1 cellular context compared by ENCODE assay signal in the genomic region with DNA sequence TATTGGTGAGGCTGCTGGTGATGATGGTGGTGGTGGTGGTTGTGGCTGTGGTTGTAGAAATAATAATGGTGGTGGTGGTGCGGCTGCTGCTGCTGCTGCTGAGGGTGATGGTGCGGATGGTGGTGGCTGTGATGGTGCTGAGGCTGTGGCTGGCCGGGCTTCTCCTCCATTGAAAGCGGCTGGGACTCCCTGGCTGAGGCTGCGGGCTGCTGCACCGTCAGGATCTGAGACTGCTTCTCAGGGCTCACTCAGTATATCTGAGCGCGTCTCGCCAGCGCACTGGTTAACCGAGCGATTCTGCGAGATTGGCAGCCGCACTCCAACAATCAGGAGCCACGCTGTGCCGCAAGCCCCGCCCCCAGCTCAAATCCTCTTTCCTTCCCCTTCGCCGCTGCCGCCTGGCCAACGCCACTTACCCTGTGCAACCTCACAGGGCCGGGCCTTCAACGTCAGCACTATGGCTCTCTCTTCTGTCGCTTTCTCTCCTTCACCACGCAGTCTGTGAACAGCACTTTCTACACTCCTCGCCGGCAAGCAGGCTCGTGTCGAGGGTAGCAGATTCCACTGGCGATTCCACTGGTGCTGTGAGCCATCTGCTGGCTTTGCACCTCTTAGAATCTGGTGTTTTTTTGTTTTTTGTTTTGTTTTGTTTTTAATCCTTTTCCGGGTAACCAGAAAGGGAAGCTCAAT.
A peak's percentile ranks its signal among the peaks of the same experiment; 100 is the strongest.
TF ChIP-seq lines count a peak whose summit lies in the region.

NUFIP2 (minus strand) TSS at position 259 of the 690 bp plus-strand sequence; CDS start at position 170, 89 bp downstream.

TF ChIP-seq in HepG2, 621 proteins besides CTCF, POLR2A, EP300 and RAD21 (continued from another document and continues in another):
- no peak for TF ChIP-seq ATF6 (CRISPR knock-in tag; conservative IDR thresholded peaks at IDR 0.05)
- peak; percentile 42; the same call in 1 of the 2 replicates for TF ChIP-seq HINFP (CRISPR knock-in tag; IDR thresholded peaks at IDR 0.05; ENCODE audit: low read depth)
- TF ChIP-seq MED13 (CRISPR knock-in tag; IDR thresholded peaks at IDR 0.05): no peak
- TF ChIP-seq ZNF879 (CRISPR knock-in tag; IDR thresholded peaks at IDR 0.05): 0 out of 2 replicates have a peak, but pooled peaks have one; percentile 83
- peak; percentile 80; the same call in 1 of the 2 replicates for TF ChIP-seq SIN3A (IDR thresholded peaks at IDR 0.05; ENCODE audit: borderline replicate concordance, low read depth, low read length)
- no peak for TF ChIP-seq PHF21A (CRISPR knock-in tag; IDR thresholded peaks at IDR 0.05)
- TF ChIP-seq MXD3 (CRISPR knock-in tag; IDR thresholded peaks at IDR 0.05): peak; percentile 71
- TF ChIP-seq NFATC3 (CRISPR knock-in tag; IDR thresholded peaks at IDR 0.05): 0 out of 2 replicates have a peak, but pooled peaks have one; percentile 38
- TF ChIP-seq, protein P1, sequence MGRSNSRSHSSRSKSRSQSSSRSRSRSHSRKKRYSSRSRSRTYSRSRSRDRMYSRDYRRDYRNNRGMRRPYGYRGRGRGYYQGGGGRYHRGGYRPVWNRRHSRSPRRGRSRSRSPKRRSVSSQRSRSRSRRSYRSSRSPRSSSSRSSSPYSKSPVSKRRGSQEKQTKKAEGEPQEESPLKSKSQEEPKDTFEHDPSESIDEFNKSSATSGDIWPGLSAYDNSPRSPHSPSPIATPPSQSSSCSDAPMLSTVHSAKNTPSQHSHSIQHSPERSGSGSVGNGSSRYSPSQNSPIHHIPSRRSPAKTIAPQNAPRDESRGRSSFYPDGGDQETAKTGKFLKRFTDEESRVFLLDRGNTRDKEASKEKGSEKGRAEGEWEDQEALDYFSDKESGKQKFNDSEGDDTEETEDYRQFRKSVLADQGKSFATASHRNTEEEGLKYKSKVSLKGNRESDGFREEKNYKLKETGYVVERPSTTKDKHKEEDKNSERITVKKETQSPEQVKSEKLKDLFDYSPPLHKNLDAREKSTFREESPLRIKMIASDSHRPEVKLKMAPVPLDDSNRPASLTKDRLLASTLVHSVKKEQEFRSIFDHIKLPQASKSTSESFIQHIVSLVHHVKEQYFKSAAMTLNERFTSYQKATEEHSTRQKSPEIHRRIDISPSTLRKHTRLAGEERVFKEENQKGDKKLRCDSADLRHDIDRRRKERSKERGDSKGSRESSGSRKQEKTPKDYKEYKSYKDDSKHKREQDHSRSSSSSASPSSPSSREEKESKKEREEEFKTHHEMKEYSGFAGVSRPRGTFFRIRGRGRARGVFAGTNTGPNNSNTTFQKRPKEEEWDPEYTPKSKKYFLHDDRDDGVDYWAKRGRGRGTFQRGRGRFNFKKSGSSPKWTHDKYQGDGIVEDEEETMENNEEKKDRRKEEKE (IDR thresholded peaks at IDR 0.05): no peak
- TF ChIP-seq KDM6A (CRISPR knock-in tag; IDR thresholded peaks at IDR 0.05; ENCODE audit: low read depth): no peak
- peak; percentile 80; the same call in 1 of the 2 replicates for TF ChIP-seq KDM3A (CRISPR knock-in tag; IDR thresholded peaks at IDR 0.05; ENCODE audit: low read depth)
- TF ChIP-seq FOXA1 (IDR thresholded peaks at IDR 0.05): no peak
- no peak for TF ChIP-seq FOXA1 (CRISPR knock-in tag; IDR thresholded peaks at IDR 0.05)
- peak; percentile 64; the same call in 1 of the 2 replicates for TF ChIP-seq HMG20A (CRISPR knock-in tag; IDR thresholded peaks at IDR 0.05; ENCODE audit: borderline replicate concordance)
- TF ChIP-seq ZNF615 (CRISPR knock-in tag; IDR thresholded peaks at IDR 0.05; ENCODE audit: borderline replicate concordance): no peak
- no peak for TF ChIP-seq KDM1A (CRISPR knock-in tag; IDR thresholded peaks at IDR 0.05)
- no peak for TF ChIP-seq KLF15 (CRISPR knock-in tag; IDR thresholded peaks at IDR 0.05; ENCODE audit: borderline replicate concordance)
- TF ChIP-seq KLF9 (CRISPR knock-in tag; IDR thresholded peaks at IDR 0.05; ENCODE audit: low read depth): 0 out of 2 replicates have a peak, but pooled peaks have one; percentile 28
- TF ChIP-seq MIER3 (CRISPR knock-in tag; IDR thresholded peaks at IDR 0.05; ENCODE audit: borderline replicate concordance): peak; percentile 89; the same call in 1 of the 2 replicates
- peak; percentile 91 for TF ChIP-seq IRX3 (CRISPR knock-in tag; IDR thresholded peaks at IDR 0.05; ENCODE audit: borderline replicate concordance, low read depth)
- TF ChIP-seq ZNF335 (CRISPR knock-in tag; IDR thresholded peaks at IDR 0.05): peak; percentile 63; the same call in 1 of the 2 replicates
- TF ChIP-seq ZNF274 (CRISPR knock-in tag; IDR thresholded peaks at IDR 0.05): peak; percentile 83; the same call in 1 of the 2 replicates
- TF ChIP-seq KMT2A (CRISPR knock-in tag; IDR thresholded peaks at IDR 0.05): peak; percentile 86
- TF ChIP-seq EED (CRISPR knock-in tag; IDR thresholded peaks at IDR 0.05): peak; percentile 89
- TF ChIP-seq MAFK (conservative IDR thresholded peaks at IDR 0.05 in 1 of 2, IDR thresholded peaks at IDR 0.05 in 1 of 2; ENCODE audit: low read length in 2 of 2): no peak
- no peak for TF ChIP-seq ZFP36L1 (CRISPR knock-in tag; IDR thresholded peaks at IDR 0.05)
- peak; percentile 73 for TF ChIP-seq TBX2 (CRISPR knock-in tag; IDR thresholded peaks at IDR 0.05; ENCODE audit: borderline replicate concordance)
- TF ChIP-seq ZNF430 (CRISPR knock-in tag; IDR thresholded peaks at IDR 0.05): peak; percentile 58
- peak; percentile 69; the same call in 1 of the 2 replicates for TF ChIP-seq ZNF160 (CRISPR knock-in tag; IDR thresholded peaks at IDR 0.05)
- TF ChIP-seq GATA4 (IDR thresholded peaks at IDR 0.05; ENCODE audit: borderline replicate concordance, low read depth): peak; percentile 92
- 0 out of 2 replicates have a peak, but pooled peaks have one; percentile 34 for TF ChIP-seq AHR (CRISPR knock-in tag; IDR thresholded peaks at IDR 0.05)
- TF ChIP-seq ATF5 (CRISPR knock-in tag; IDR thresholded peaks at IDR 0.05; ENCODE audit: low read depth): no peak
- 0 out of 2 replicates have a peak, but pooled peaks have one; percentile 46 for TF ChIP-seq ZNF136 (CRISPR knock-in tag; IDR thresholded peaks at IDR 0.05; ENCODE audit: low read depth)
- TF ChIP-seq NCOA2 (CRISPR knock-in tag; IDR thresholded peaks at IDR 0.05): peak; percentile 28; the same call in 1 of the 2 replicates
- no peak for TF ChIP-seq ATRX (CRISPR knock-in tag; IDR thresholded peaks at IDR 0.05; ENCODE audit: borderline replicate concordance)
- TF ChIP-seq TARDBP (CRISPR knock-in tag; IDR thresholded peaks at IDR 0.05): peak; percentile 88
- peak; percentile 65; the same call in 1 of the 2 replicates for TF ChIP-seq ZNF616 (CRISPR knock-in tag; IDR thresholded peaks at IDR 0.05; ENCODE audit: low read depth)
- TF ChIP-seq ZNF431 (CRISPR knock-in tag; IDR thresholded peaks at IDR 0.05; ENCODE audit: borderline replicate concordance, low read depth): no peak
- no peak for TF ChIP-seq MXD4 (CRISPR knock-in tag; IDR thresholded peaks at IDR 0.05)
- TF ChIP-seq SRY (CRISPR knock-in tag; IDR thresholded peaks at IDR 0.05): peak; percentile 89
- peak; percentile 93 for TF ChIP-seq SAP130 (CRISPR knock-in tag; IDR thresholded peaks at IDR 0.05; ENCODE audit: low read depth)
- 0 out of 2 replicates have a peak, but pooled peaks have one; percentile 77 for TF ChIP-seq ZFP41 (CRISPR knock-in tag; IDR thresholded peaks at IDR 0.05; ENCODE audit: borderline replicate concordance)
- TF ChIP-seq ZNF546 (CRISPR knock-in tag; conservative IDR thresholded peaks at IDR 0.05): no peak
- TF ChIP-seq ZNF280D (CRISPR knock-in tag; IDR thresholded peaks at IDR 0.05): peak; percentile 84
- TF ChIP-seq SOX5 (CRISPR knock-in tag; IDR thresholded peaks at IDR 0.05; ENCODE audit: borderline replicate concordance): peak; percentile 20; the same call in 1 of the 2 replicates
- TF ChIP-seq ZNF383 (CRISPR knock-in tag; IDR thresholded peaks at IDR 0.05; ENCODE audit: borderline replicate concordance): no peak
- peak; percentile 79 for TF ChIP-seq IKZF5 (CRISPR knock-in tag; IDR thresholded peaks at IDR 0.05)
- TF ChIP-seq ZNF18 (CRISPR knock-in tag; IDR thresholded peaks at IDR 0.05; ENCODE audit: insufficient replicate concordance): no peak
- no peak for TF ChIP-seq CHCHD3 (CRISPR knock-in tag; IDR thresholded peaks at IDR 0.05)
- TF ChIP-seq, protein P2, sequence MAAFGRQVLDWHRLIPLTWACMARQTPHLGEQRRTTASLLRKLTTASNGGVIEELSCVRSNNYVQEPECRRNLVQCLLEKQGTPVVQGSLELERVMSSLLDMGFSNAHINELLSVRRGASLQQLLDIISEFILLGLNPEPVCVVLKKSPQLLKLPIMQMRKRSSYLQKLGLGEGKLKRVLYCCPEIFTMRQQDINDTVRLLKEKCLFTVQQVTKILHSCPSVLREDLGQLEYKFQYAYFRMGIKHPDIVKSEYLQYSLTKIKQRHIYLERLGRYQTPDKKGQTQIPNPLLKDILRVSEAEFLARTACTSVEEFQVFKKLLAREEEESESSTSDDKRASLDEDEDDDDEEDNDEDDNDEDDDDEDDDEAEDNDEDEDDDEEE (CRISPR knock-in tag; IDR thresholded peaks at IDR 0.05): no peak
- TF ChIP-seq TSC22D2 (CRISPR knock-in tag; IDR thresholded peaks at IDR 0.05; ENCODE audit: borderline replicate concordance): peak; percentile 89; the same call in 1 of the 2 replicates
- TF ChIP-seq ZNF451 (CRISPR knock-in tag; IDR thresholded peaks at IDR 0.05): peak; percentile 50; the same call in 1 of the 2 replicates
